34 cellular contexts compared by ENCODE assay signal in the genomic region with DNA sequence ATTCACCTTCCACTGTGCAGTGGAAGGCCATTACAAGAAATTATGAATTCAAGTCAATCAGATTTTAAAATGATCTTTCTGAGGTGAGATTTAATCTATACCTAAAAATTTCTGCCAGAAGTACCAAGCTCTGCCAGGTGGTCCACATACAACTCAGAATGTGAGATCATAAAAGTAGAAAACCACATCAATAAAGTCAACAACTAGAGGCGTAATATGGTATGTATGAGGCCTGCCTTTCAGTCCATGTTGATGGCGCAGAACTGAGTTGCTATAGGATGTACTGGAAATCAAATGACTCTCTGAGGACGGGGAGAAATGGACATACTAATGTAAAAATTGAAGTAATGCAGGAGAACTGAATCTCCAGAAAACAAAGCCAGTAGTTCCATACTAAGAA.
DNase-seq lines count a peak whose midpoint lies in the region; ATAC-seq and TF ChIP-seq lines count a peak whose summit lies in the region.
"Had no signal": no experiment of that assay in that cellular context is flagged by ENCODE, and none has a peak within 500 bp of the region (broad histone marks: within the 10 kb centered on the region; RNA-seq: fewer than 3 reads in every experiment).

No MANE protein-coding gene starts in this region.

- H3K9ac ChIP-seq in DND-41 (ENCODE audit: low read depth, low read length), result no peak overlapping the region
- H3K9ac ChIP-seq in neural progenitor cell, result no peak overlapping the region
- H3K9ac ChIP-seq in colonic mucosa (ENCODE audit: low read depth in 2 of 2, low read length in 2 of 2), result no peak overlapping the region
- H3K9ac ChIP-seq: BLaER1; BLaER1 treated with 17β-estradiol and CSF1 and Interleukin-3, amounts not matched to agents 10 nM and 100 nM had no signal

- no peaks in the 10 kb centered on the region for H3K36me3 Mint-ChIP-seq in neural progenitor cell
- H3K36me3 Mint-ChIP-seq: CD14-positive monocyte; CD4-positive, alpha-beta memory T cell; CD4-positive, CD25-positive, alpha-beta regulatory T cell; CD8-positive, alpha-beta memory T cell; CD8-positive, alpha-beta T cell had no signal

- TF ChIP-seq CTCF in DND-41 (IDR thresholded peaks at IDR 0.05; ENCODE audit: borderline replicate concordance, extremely low read depth, low read length, poor library complexity, severe bottlenecking) (no peak), neural progenitor cell (IDR thresholded peaks at IDR 0.05) (no peak), colonic mucosa (IDR thresholded peaks at IDR 0.05) (no peak), GM10248 (IDR thresholded peaks at IDR 0.05; ENCODE audit: control extremely low read depth, extremely low read depth, low read depth, missing control alignments) (no peak)

- H4K20me1 ChIP-seq in DND-41 (ENCODE audit: insufficient read depth, low read length), result no peaks in the 10 kb centered on the region
- H4K20me1 ChIP-seq in neural progenitor cell (ENCODE audit: low read depth), result no peaks in the 10 kb centered on the region
- H4K20me1 ChIP-seq: BLaER1; BLaER1 treated with 17β-estradiol and CSF1 and Interleukin-3, amounts not matched to agents 10 nM and 100 nM had no signal

- H2AFZ ChIP-seq in DND-41 (ENCODE audit: low read depth, low read length) (no peak overlapping the region), neural progenitor cell (replicated peaks) (peak overlapping the region; percentile 23)

- H3K4me2 ChIP-seq in DND-41 (ENCODE audit: insufficient read depth, low read length) (no peak overlapping the region), neural progenitor cell (no peak overlapping the region)
- H3K4me2 ChIP-seq: A549; BLaER1; BLaER1 treated with 17β-estradiol and CSF1 and Interleukin-3, amounts not matched to agents 10 nM and 100 nM had no signal

- H3K4me1 Mint-ChIP-seq in neural progenitor cell, result no peaks in the 10 kb centered on the region
- H3K4me1 Mint-ChIP-seq: B cell; CD14-positive monocyte; CD4-positive, alpha-beta memory T cell; CD4-positive, CD25-positive, alpha-beta regulatory T cell; CD8-positive, alpha-beta memory T cell had no signal

- H3K9me3 Mint-ChIP-seq in neural progenitor cell, result no peaks in the 10 kb centered on the region
- H3K9me3 Mint-ChIP-seq: CD4-positive, alpha-beta T cell; CD4-positive, CD25-positive, alpha-beta regulatory T cell; CD8-positive, alpha-beta memory T cell; CD8-positive, alpha-beta T cell had no signal

- CTCF ChIA-PET in GM10248 (lab: Yijun Ruan, JAX), result interaction anchor here (1.6 to 3.2 kb wide), 2 partner anchors 8 to 16 kb away, joined by 4 to 24 read pairs; no protein-coding TSS in a partner anchor

- no peak overlapping the region for H3K27ac Mint-ChIP-seq in neural progenitor cell
- H3K27ac Mint-ChIP-seq: B cell; CD14-positive monocyte; CD4-positive, alpha-beta memory T cell; CD4-positive, alpha-beta T cell; CD4-positive, CD25-positive, alpha-beta regulatory T cell; CD8-positive, alpha-beta memory T cell; CD8-positive, alpha-beta T cell had no signal

- no peaks in the 10 kb centered on the region for H3K27me3 Mint-ChIP-seq in neural progenitor cell (ENCODE audit: insufficient read depth, low read depth)

- H3K9me3 ChIP-seq in DND-41 (ENCODE audit: insufficient read depth, low read length, severe bottlenecking) (no peaks in the 10 kb centered on the region), neural progenitor cell (ENCODE audit: low read depth) (no peaks in the 10 kb centered on the region), colonic mucosa (no peaks in the 10 kb centered on the region), MG63 (no peaks in the 10 kb centered on the region)
- H3K9me3 ChIP-seq: A549; BE2C; BLaER1; BLaER1 treated with 17β-estradiol and CSF1 and Interleukin-3, amounts not matched to agents 10 nM and 100 nM; Caco-2 had no signal

- H3F3A ChIP-seq in neural progenitor cell (ENCODE audit: low read depth), result no peaks in the 10 kb centered on the region

- intact Hi-C loops in colonic mucosa (cut with DNase I), result no loop called here

- ATAC-seq in DND-41 (ENCODE audit: insufficient read depth, low read depth) (peak; percentile 57; the same call in 2 of the 3 replicates), HG02870 (IDR thresholded peaks at IDR 0.05; ENCODE audit: unreplicated experiment) (no peak)
- ATAC-seq: A549; CD8-positive, alpha-beta T cell had no signal

- H3K4me3 Mint-ChIP-seq in neural progenitor cell, result no peak overlapping the region
- H3K4me3 Mint-ChIP-seq: B cell; CD14-positive monocyte; CD4-positive, alpha-beta memory T cell; CD4-positive, alpha-beta T cell; CD4-positive, CD25-positive, alpha-beta regulatory T cell; CD8-positive, alpha-beta memory T cell; CD8-positive, alpha-beta T cell had no signal

- DNase-seq in DND-41, result no peak
- peak; percentile 16 for DNase-seq in Jurkat, Clone E6-1 (ENCODE audit: low read depth, low spot score)
- DNase-seq in SW480 (ENCODE audit: low spot score), result peak; percentile 65
- DNase-seq in neural progenitor cell (ENCODE audit: low spot score), result no peak
- no peak for DNase-seq in colonic mucosa
- no peak for DNase-seq in GM10248 (ENCODE audit: extremely low spot score)
- no peak for DNase-seq in MG63
- DNase-seq: 8988T; ACHN; AML-193; BE2C; C1 segment of cervical spinal cord; Caco-2; Calu3; CD4-positive, alpha-beta memory T cell; CD4-positive, alpha-beta T cell; CD4-positive, CD25-positive, alpha-beta regulatory T cell; CD8-positive, alpha-beta memory T cell; CD8-positive, alpha-beta T cell; COR-L47; DMS 273 treated with DMSO at 0.1 percent for 48 hours; DMS153; DMS53; DMS79; DMS79 treated with DMSO at 0.1 percent for 48 hours; EL had no signal

- H3K27me3 ChIP-seq in DND-41 (ENCODE audit: insufficient read depth, low read length, poor library complexity), result peaks cover 3% of the 10 kb centered on the region
- no peaks in the 10 kb centered on the region for H3K27me3 ChIP-seq in neural progenitor cell
- H3K27me3 ChIP-seq in colonic mucosa, result no peaks in the 10 kb centered on the region
- H3K27me3 ChIP-seq in MG63, result peaks cover 4% of the 10 kb centered on the region; the same call in 1 of the 2 replicates
- H3K27me3 ChIP-seq: BLaER1; BLaER1 treated with 17β-estradiol and CSF1 and Interleukin-3, amounts not matched to agents 10 nM and 100 nM had no signal

- H3K4me1 ChIP-seq in DND-41 (ENCODE audit: insufficient read depth, low read length), result no peaks in the 10 kb centered on the region
- H3K4me1 ChIP-seq in neural progenitor cell, result no peaks in the 10 kb centered on the region
- H3K4me1 ChIP-seq in colonic mucosa, result no peaks in the 10 kb centered on the region
- H3K4me1 ChIP-seq: A549; BE2C; BLaER1; BLaER1 treated with 17β-estradiol and CSF1 and Interleukin-3, amounts not matched to agents 10 nM and 100 nM; Caco-2 had no signal

- H3K36me3 ChIP-seq in DND-41 (ENCODE audit: insufficient read depth, low read length) (no peaks in the 10 kb centered on the region), neural progenitor cell (no peaks in the 10 kb centered on the region), colonic mucosa (no peaks in the 10 kb centered on the region), MG63 (no peaks in the 10 kb centered on the region)
- H3K36me3 ChIP-seq: BE2C; BLaER1; BLaER1 treated with 17β-estradiol and CSF1 and Interleukin-3, amounts not matched to agents 10 nM and 100 nM had no signal

- POLR2A ChIA-PET in GM10248 (lab: Yijun Ruan, JAX), result no interaction called here

- no peaks in the 10 kb centered on the region for H3K79me2 ChIP-seq in DND-41 (ENCODE audit: insufficient read depth, low read length)
- no peaks in the 10 kb centered on the region for H3K79me2 ChIP-seq in neural progenitor cell (ENCODE audit: low read depth)

- H3K27ac ChIP-seq in DND-41 (ENCODE audit: low read length) (no peak overlapping the region), neural progenitor cell (no peak overlapping the region), colonic mucosa (no peak overlapping the region)
- H3K27ac ChIP-seq: 22Rv1; A549; BLaER1; BLaER1 treated with 17β-estradiol and CSF1 and Interleukin-3, amounts not matched to agents 10 nM and 100 nM; C4-2B had no signal

- no peak overlapping the region for H3K4me3 ChIP-seq in DND-41 (ENCODE audit: low read depth in 1 of 2, low read length in 2 of 2)
- no peak overlapping the region for H3K4me3 ChIP-seq in Jurkat, Clone E6-1 (ENCODE audit: low read length)
- H3K4me3 ChIP-seq in neural progenitor cell, result no peak overlapping the region
- H3K4me3 ChIP-seq in colonic mucosa, result no peak overlapping the region
- no peak overlapping the region for H3K4me3 ChIP-seq in MG63
- H3K4me3 ChIP-seq: A549; BLaER1; BLaER1 treated with 17β-estradiol and CSF1 and Interleukin-3, amounts not matched to agents 10 nM and 100 nM had no signal

Comparison
In these comparisons a context has a peak if more than half of its experiments do, and no peak if none do; other contexts are left out.
1. DNase-seq: peak in Jurkat, Clone E6-1 (single experiment) and SW480 (single experiment); none in DND-41 (single experiment), neural progenitor cell (single experiment), colonic mucosa (single experiment), GM10248 (single experiment) and MG63 (single experiment).